ENCODE assay signal across 8 cellular contexts in the genomic region with DNA sequence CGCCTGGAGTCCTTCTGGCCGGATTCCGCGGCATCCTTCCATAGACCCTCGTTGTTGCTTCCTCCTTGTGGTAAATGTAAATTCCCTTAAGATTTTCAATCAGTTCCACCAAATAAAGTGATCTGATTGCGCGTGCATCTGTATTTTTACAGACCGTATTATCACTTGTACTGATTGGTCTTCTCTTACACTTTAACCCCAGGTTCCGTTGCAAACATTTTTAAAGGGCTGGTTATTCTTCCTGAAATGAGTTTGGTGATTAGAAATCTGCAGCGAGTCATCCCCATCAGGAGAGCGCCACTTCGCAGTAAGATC. TPM values are rescaled to one million over a fixed set of nuclear protein-coding genes. Genes with fewer than 3 reads are reported as not detected.
DNase-seq lines count a peak whose midpoint lies in the region; ATAC-seq and TF ChIP-seq lines count a peak whose summit lies in the region.

No MANE protein-coding gene starts in this region.

- peaks cover 43% of the 10 kb centered on the region for H3K4me1 Mint-ChIP-seq in GM23338
- H3K4me1 Mint-ChIP-seq in activated naive CD8-positive, alpha-beta T cell (ENCODE audit: low read depth), result peaks cover 43% of the 10 kb centered on the region

- peak overlapping the region; percentile 83 for H3K27ac ChIP-seq in AG04450 (ENCODE audit: low read depth, low read length)
- peak overlapping the region; percentile 96 for H3K27ac ChIP-seq in GM23338 (ENCODE audit: low read depth)
- peak overlapping the region; percentile 89 to 93 for H3K27ac ChIP-seq in thoracic aorta

- H3K79me2 ChIP-seq in GM23338 (replicated peaks; ENCODE audit: insufficient read depth), result peaks cover 60% of the 10 kb centered on the region

- H3K4me3 ChIP-seq in AG04450 (ENCODE audit: low read depth, low read length), result peak overlapping the region; percentile 78
- peak overlapping the region; percentile 83 for H3K4me3 ChIP-seq in GM23338
- H3K4me3 ChIP-seq in thoracic aorta, result peak overlapping the region; percentile 93

- peak overlapping the region; percentile 91 for H3K4me2 ChIP-seq in GM23338

- H2AFZ ChIP-seq in GM23338, result peak overlapping the region; percentile 57

- no peak for ATAC-seq in GM23338
- ATAC-seq in left colon, result peak; percentile 7
- ATAC-seq in thoracic aorta (ENCODE audit: insufficient number of reproducible peaks, low FRiP score, low read depth), result no peak
- ATAC-seq in HG02588 (IDR thresholded peaks at IDR 0.05; ENCODE audit: unreplicated experiment), result no peak
- no peak for ATAC-seq in HG02870 (IDR thresholded peaks at IDR 0.05; ENCODE audit: unreplicated experiment)

- H4K20me1 ChIP-seq in GM23338 (replicated peaks; ENCODE audit: insufficient read depth), result peaks cover 33% of the 10 kb centered on the region

- H3F3A ChIP-seq in GM23338 (replicated peaks; ENCODE audit: low read depth), result peaks cover 30% of the 10 kb centered on the region

- DNase-seq in AG04450 (ENCODE audit: low read depth, low spot score) (no peak), GM23338 (ENCODE audit: low spot score) (no peak), left colon (no peak), thoracic aorta (ENCODE audit: low spot score) (no peak), HuH-7 (ENCODE audit: low spot score) (no peak)

- POLR2A ChIA-PET in AG04450 (lab: Yijun Ruan, JAX), result interaction anchor here (1.0 kb wide), 1 partner anchor 14 kb away, joined by 3 read pairs; no protein-coding TSS in a partner anchor

- peak; percentile 11; the same call in 1 of the 2 replicates for TF ChIP-seq CTCF in AG04450 (IDR thresholded peaks at IDR 0.05; ENCODE audit: low read depth, low read length)
- no peak for TF ChIP-seq CTCF in GM23338 (conservative IDR thresholded peaks at IDR 0.05; ENCODE audit: low read depth in 2 of 2)
- TF ChIP-seq CTCF in thoracic aorta (IDR thresholded peaks at IDR 0.05), result no peak

- H3K4me3 Mint-ChIP-seq in GM23338, result peak overlapping the region; percentile 91
- H3K4me3 Mint-ChIP-seq in activated naive CD8-positive, alpha-beta T cell, result peak overlapping the region; percentile 99

- H3K9me3 ChIP-seq in AG04450 (ENCODE audit: control insufficient read depth, insufficient read depth, low read length) (0 out of 2 replicates have a peak, but pooled peaks cover 2% of the 10 kb centered on the region), thoracic aorta (no peaks in the 10 kb centered on the region)

- H3K27me3 Mint-ChIP-seq in GM23338 (ENCODE audit: insufficient read depth, low read depth, poor library complexity), result peaks cover 8% of the 10 kb centered on the region
- H3K27me3 Mint-ChIP-seq in activated naive CD8-positive, alpha-beta T cell, result no peaks in the 10 kb centered on the region

- H3K9me2 ChIP-seq in GM23338 (ENCODE audit: insufficient read depth), result no peaks in the 10 kb centered on the region

- CTCF ChIA-PET in AG04450 (lab: Charles Lee), result no interaction called here

- H3K27ac Mint-ChIP-seq in GM23338, result peak overlapping the region; percentile 95
- H3K27ac Mint-ChIP-seq in activated naive CD8-positive, alpha-beta T cell, result peak overlapping the region; percentile 99

- intact Hi-C loops in left colon (cut with DNase I, micrococcal nuclease), result no loop called here

- H3K9me3 Mint-ChIP-seq in GM23338, result no peaks in the 10 kb centered on the region
- no peaks in the 10 kb centered on the region for H3K9me3 Mint-ChIP-seq in activated naive CD8-positive, alpha-beta T cell (ENCODE audit: low read depth)

- H3K36me3 Mint-ChIP-seq in GM23338 (ENCODE audit: low read depth), result peaks cover 38% of the 10 kb centered on the region
- H3K36me3 Mint-ChIP-seq in activated naive CD8-positive, alpha-beta T cell, result peaks cover 7% of the 10 kb centered on the region

- H3K27me3 ChIP-seq in AG04450 (ENCODE audit: control insufficient read depth, insufficient read depth, low read length), result no peaks in the 10 kb centered on the region
- H3K27me3 ChIP-seq in GM23338 (ENCODE audit: insufficient read depth), result no peaks in the 10 kb centered on the region
- H3K27me3 ChIP-seq in thoracic aorta (replicated peaks; ENCODE audit: insufficient read depth), result no peaks in the 10 kb centered on the region

- H3K36me3 ChIP-seq in GM23338 (ENCODE audit: insufficient read depth) (peaks cover 13% of the 10 kb centered on the region), thoracic aorta (no peaks in the 10 kb centered on the region)

- H3K4me1 ChIP-seq in GM23338 (ENCODE audit: insufficient read depth) (peaks cover 50% of the 10 kb centered on the region), thoracic aorta (ENCODE audit: control insufficient read depth in 1 of 2, low read depth in 2 of 2) (peaks cover 41 to 42% of the 10 kb centered on the region in 2 donors)

TF ChIP-seq in GM23338, 12 proteins besides CTCF, POLR2A, EP300 and RAD21 (continues in another document):
- TF ChIP-seq STAT1 (IDR thresholded peaks at IDR 0.05; ENCODE audit: unreplicated experiment) (no peak), REST (IDR thresholded peaks at IDR 0.05; ENCODE audit: unreplicated experiment) (no peak), EZH2 (IDR thresholded peaks at IDR 0.05; ENCODE audit: low read depth, unreplicated experiment) (no peak), NANOG (IDR thresholded peaks at IDR 0.05; ENCODE audit: borderline replicate concordance) (no peak), POLR2AphosphoS5 (IDR thresholded peaks at IDR 0.05; ENCODE audit: low read depth) (no peak), ZNF114 (CRISPR knock-in tag; IDR thresholded peaks at IDR 0.05) (no peak), ZNF331 (CRISPR knock-in tag; IDR thresholded peaks at IDR 0.05; ENCODE audit: low read depth) (no peak)

RNA-seq across cellular contexts. Expression of gene YBEY, which starts 0.5 kb away (rescaled TPM):
- 29.0 and 31.2 TPM in 2 replicates for polyA plus RNA-seq in AG04450 (2011; rRNA removed)
- polyA minus RNA-seq in AG04450 (2011; rRNA and poly(A)+ RNA removed), result 5.3 and 7.1 TPM in 2 replicates
- total RNA-seq in GM23338 (2014; rRNA removed; shearing (Covaris generic)), result 31.8 and 33.0 TPM in 2 replicates
- polyA plus RNA-seq in GM23338 (2016; fragmentation: Nextera tagmentation; extraction: Ambion mirVana), result 28.1 and 34.0 TPM in 2 replicates
- 10 to 100 TPM; 19.6 to 25.7 TPM for total RNA-seq in left colon
- total RNA-seq in thoracic aorta, result 10 to 100 TPM in 1 of 2 donors, 1 to 10 TPM in 1; 5.1 to 11.9 TPM

RNA-seq across cellular contexts. Expression of gene MCM3AP, which starts 1.2 kb away (rescaled TPM):
- 41.5 and 43.7 TPM in 2 replicates for polyA plus RNA-seq in AG04450 (2011; rRNA removed)
- 57.6 and 61.1 TPM in 2 replicates for polyA minus RNA-seq in AG04450 (2011; rRNA and poly(A)+ RNA removed)
- 123 and 167 TPM in 2 replicates for total RNA-seq in GM23338 (2014; rRNA removed; shearing (Covaris generic))
- polyA plus RNA-seq in GM23338 (2016; fragmentation: Nextera tagmentation; extraction: Ambion mirVana), result 39.2 and 44.4 TPM in 2 replicates
- total RNA-seq in left colon, result 10 to 100 TPM; 90.6 to 94.3 TPM
- 100 to 1,000 TPM in 1 of 2 donors, 10 to 100 TPM in 1; 84.3 to 101 TPM for total RNA-seq in thoracic aorta

RNA-seq across cellular contexts. Expression of gene C21orf58, which starts 37.0 kb away (rescaled TPM):
- polyA plus RNA-seq in AG04450 (2011; rRNA removed), result 1.2 TPM in 2 replicates
- polyA minus RNA-seq in AG04450 (2011; rRNA and poly(A)+ RNA removed), result 4.2 and 4.4 TPM in 2 replicates
- 14.9 and 17.7 TPM in 2 replicates for total RNA-seq in GM23338 (2014; rRNA removed; shearing (Covaris generic))
- polyA plus RNA-seq in GM23338 (2016; fragmentation: Nextera tagmentation; extraction: Ambion mirVana), result 22.4 and 23.9 TPM in 2 replicates
- 1 to 10 TPM; 4.6 to 9.8 TPM for total RNA-seq in left colon
- 1 to 10 TPM in 1 of 2 donors, under 1 TPM in 1; 0.81 to 3.2 TPM for total RNA-seq in thoracic aorta

RNA-seq across cellular contexts. Expression of gene PCNT, which starts 37.3 kb away (rescaled TPM):
- polyA plus RNA-seq in AG04450 (2011; rRNA removed) (8.5 and 8.8 TPM in 2 replicates), GM23338 (2016; fragmentation: Nextera tagmentation; extraction: Ambion mirVana) (39.6 and 46.1 TPM in 2 replicates)
- 16.1 and 19.0 TPM in 2 replicates for polyA minus RNA-seq in AG04450 (2011; rRNA and poly(A)+ RNA removed)
- total RNA-seq in GM23338 (2014; rRNA removed; shearing (Covaris generic)), result 38.4 and 39.6 TPM in 2 replicates
- total RNA-seq in left colon (10 to 100 TPM; 17.6 to 28.8 TPM), thoracic aorta (10 to 100 TPM; 46.8 to 51.4 TPM)

RNA-seq across cellular contexts. Expression of gene LSS, which starts 58.1 kb away (rescaled TPM):
- polyA plus RNA-seq in AG04450 (2011; rRNA removed) (49.0 and 62.8 TPM in 2 replicates), GM23338 (2016; fragmentation: Nextera tagmentation; extraction: Ambion mirVana) (49.3 and 55.0 TPM in 2 replicates)
- polyA minus RNA-seq in AG04450 (2011; rRNA and poly(A)+ RNA removed), result 49.8 and 73.7 TPM in 2 replicates
- 216 and 237 TPM in 2 replicates for total RNA-seq in GM23338 (2014; rRNA removed; shearing (Covaris generic))
- total RNA-seq in left colon (100 to 1,000 TPM in 1 of 2 donors, 10 to 100 TPM in 1; 65.6 to 140 TPM), thoracic aorta (100 to 1,000 TPM in 1 of 2 donors, 10 to 100 TPM in 1; 78.1 to 109 TPM)
